28 cellular contexts compared by ENCODE assay signal in genomic region chr6:84719152-84719551, GRCh38.
"Had no signal": no experiment of that assay in that cellular context is flagged by ENCODE, and none has a peak within 500 bp of the region (broad histone marks: within the 10 kb centered on the region; RNA-seq: fewer than 3 reads in every experiment).

No MANE protein-coding gene starts in this region.

- H3K27ac ChIP-seq: stomach, suprapubic skin, testis, thoracic aorta, thyroid gland, tibial artery, tibial nerve, transverse colon, upper lobe of left lung, upper lobe of right lung, uterus, vagina had no signal

- H3K4me3 ChIP-seq: stomach, suprapubic skin, testis, thoracic aorta, thyroid gland, tibial artery, tibial nerve, transverse colon, upper lobe of left lung, upper lobe of right lung, uterus, vagina had no signal

- H3K9me3 ChIP-seq: stomach, suprapubic skin, testis, thoracic aorta, thyroid gland, tibial artery, tibial nerve, transverse colon, upper lobe of left lung, upper lobe of right lung, uterus, vagina had no signal

- H3K27me3 Mint-ChIP-seq: stimulated activated memory B cell treated with anti-CD40 and anti-IgM and Interleukin-4, amounts not matched to agents 10 μg/mL and 1 μg/mL and 100 μg/mL, for 72 hours; stimulated activated naive B cell treated with anti-CD40 and anti-IgM and Interleukin-4, amounts not matched to agents 10 μg/mL and 1 μg/mL and 100 μg/mL, for 72 hours; stimulated activated naive CD8-positive, alpha-beta T cell treated with anti-CD3 and anti-CD28 coated beads, Interleukin-15, amount 100 ng/mL, for 72 hours; stimulated activated naive CD8-positive, alpha-beta T cell treated with anti-CD3 and anti-CD28 coated beads, Interleukin-15, Interleukin-2, amounts not matched to agents 100 ng/mL and 50 ng/mL, for 24 hours had no signal

- DNase-seq: stimulated activated CD4-positive, alpha-beta T cell treated with anti-CD3 and anti-CD28 coated beads, Interleukin-2, amount 100 ng/mL, for 48 hours; stimulated activated CD4-positive, alpha-beta T cell treated with anti-CD3 and anti-CD28 coated beads, Interleukin-4, amount 100 ng/mL, for 1 hour; stimulated activated CD4-positive, alpha-beta T cell treated with anti-CD3 and anti-CD28 coated beads, Interleukin-4, amount 100 ng/mL, for 24 hours; stimulated activated CD4-positive, alpha-beta T cell treated with anti-CD3 and anti-CD28 coated beads, Interleukin-4, amount 100 ng/mL, for 4 hours; stimulated activated CD8-positive, alpha-beta memory T cell treated with anti-CD3 and anti-CD28 coated beads, Interleukin-4, amount 100 ng/mL, for 48 hours; stimulated activated naive B cell treated with anti-CD40 and anti-IgM and Interleukin-4, amounts not matched to agents 10 μg/mL and 1 μg/mL and 100 μg/mL, for 72 hours; stimulated activated naive CD4-positive, alpha-beta T cell; stimulated activated naive CD4-positive, alpha-beta T cell treated with Interleukin-2 at 50 U/mL for 16 hours; stimulated activated naive CD8-positive, alpha-beta T cell treated with anti-CD3 and anti-CD28 coated beads, Interleukin-15, amount 100 ng/mL, for 72 hours; stimulated activated naive CD8-positive, alpha-beta T cell treated with anti-CD3 and anti-CD28 coated beads, Interleukin-15, Interleukin-2, amounts not matched to agents 100 U/mL and 50 U/mL, for 24 hours; stomach; substantia nigra; testis; thyroid gland; tibial artery; transverse colon; trophoblast cell; upper lobe of left lung; upper lobe of right lung; uterus had no signal

- H3K27ac Mint-ChIP-seq: stimulated activated effector memory CD8-positive, alpha-beta T cell treated with anti-CD3 and anti-CD28 coated beads, Interleukin-12 subunit alpha, Interleukin-12 subunit beta, amount 100 ng/mL, for 72 hours; stimulated activated memory B cell treated with anti-CD40 and anti-IgM and Interleukin-4, amounts not matched to agents 10 μg/mL and 1 μg/mL and 100 μg/mL, for 72 hours; stimulated activated naive B cell treated with anti-CD40 and anti-IgM and Interleukin-4, amounts not matched to agents 10 μg/mL and 1 μg/mL and 100 μg/mL, for 72 hours; stimulated activated naive CD8-positive, alpha-beta T cell treated with anti-CD3 and anti-CD28 coated beads, Interleukin-15, Interleukin-2, amounts not matched to agents 100 ng/mL and 50 ng/mL, for 24 hours; type B pancreatic cell had no signal

- H3K36me3 Mint-ChIP-seq: stimulated activated effector memory CD8-positive, alpha-beta T cell treated with anti-CD3 and anti-CD28 coated beads, Interleukin-12 subunit alpha, Interleukin-12 subunit beta, amount 100 ng/mL, for 72 hours; stimulated activated memory B cell treated with anti-CD40 and anti-IgM and Interleukin-4, amounts not matched to agents 10 μg/mL and 1 μg/mL and 100 μg/mL, for 72 hours; stimulated activated naive B cell treated with anti-CD40 and anti-IgM and Interleukin-4, amounts not matched to agents 10 μg/mL and 1 μg/mL and 100 μg/mL, for 72 hours; type B pancreatic cell had no signal

- H3K4me1 ChIP-seq: stomach, suprapubic skin, testis, thyroid gland, tibial nerve, transverse colon, upper lobe of left lung, upper lobe of right lung, uterus, vagina had no signal

- H3K36me3 ChIP-seq: stomach, suprapubic skin, thyroid gland, tibial nerve, transverse colon, upper lobe of left lung, upper lobe of right lung, uterus, vagina had no signal

- H3K4me1 Mint-ChIP-seq: stimulated activated effector memory CD8-positive, alpha-beta T cell treated with anti-CD3 and anti-CD28 coated beads, Interleukin-12 subunit alpha, Interleukin-12 subunit beta, amount 100 ng/mL, for 72 hours; stimulated activated memory B cell treated with anti-CD40 and anti-IgM and Interleukin-4, amounts not matched to agents 10 μg/mL and 1 μg/mL and 100 μg/mL, for 72 hours; stimulated activated naive B cell treated with anti-CD40 and anti-IgM and Interleukin-4, amounts not matched to agents 10 μg/mL and 1 μg/mL and 100 μg/mL, for 72 hours; stimulated activated naive CD8-positive, alpha-beta T cell treated with anti-CD3 and anti-CD28 coated beads, Interleukin-15, amount 100 ng/mL, for 72 hours had no signal

- H3K9me3 Mint-ChIP-seq: stimulated activated memory B cell treated with anti-CD40 and anti-IgM and Interleukin-4, amounts not matched to agents 10 μg/mL and 1 μg/mL and 100 μg/mL, for 72 hours; type B pancreatic cell had no signal

- H3K27me3 ChIP-seq: stomach, suprapubic skin, testis, thyroid gland, tibial artery, tibial nerve, transverse colon, upper lobe of left lung, upper lobe of right lung, uterus, vagina had no signal

- H3K4me3 Mint-ChIP-seq: stimulated activated effector memory CD8-positive, alpha-beta T cell treated with anti-CD3 and anti-CD28 coated beads, Interleukin-12 subunit alpha, Interleukin-12 subunit beta, amount 100 ng/mL, for 72 hours; stimulated activated memory B cell treated with anti-CD40 and anti-IgM and Interleukin-4, amounts not matched to agents 10 μg/mL and 1 μg/mL and 100 μg/mL, for 72 hours; stimulated activated naive B cell treated with anti-CD40 and anti-IgM and Interleukin-4, amounts not matched to agents 10 μg/mL and 1 μg/mL and 100 μg/mL, for 72 hours; stimulated activated naive CD8-positive, alpha-beta T cell treated with anti-CD3 and anti-CD28 coated beads, Interleukin-15, amount 100 ng/mL, for 72 hours; stimulated activated naive CD8-positive, alpha-beta T cell treated with anti-CD3 and anti-CD28 coated beads, Interleukin-15, Interleukin-2, amounts not matched to agents 100 ng/mL and 50 ng/mL, for 24 hours; type B pancreatic cell had no signal
